In the genomic region with DNA sequence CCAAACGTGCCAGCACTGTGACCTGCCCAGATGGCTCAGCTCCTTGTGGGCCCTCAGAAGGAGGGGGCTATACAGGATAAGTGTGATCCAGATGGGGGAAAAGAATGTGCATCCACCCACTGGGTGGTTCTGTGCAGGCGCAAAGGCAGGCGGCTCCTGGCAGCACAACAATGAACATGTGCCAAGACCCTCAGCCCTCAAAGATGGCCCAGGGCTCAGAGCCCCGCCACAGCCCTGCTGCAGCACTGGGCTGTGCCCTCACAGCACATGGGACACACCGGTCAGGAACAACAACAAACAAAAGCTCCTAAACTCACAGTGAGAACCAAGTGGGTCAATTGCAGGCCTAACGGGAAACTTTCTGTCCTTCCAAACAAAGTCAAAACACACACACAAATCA, we compare ENCODE assay signal across 1 cellular context.
TF ChIP-seq lines count a peak whose summit lies in the region.

No MANE protein-coding gene starts in this region.

TF ChIP-seq in H1, 55 proteins besides CTCF, POLR2A, EP300 and RAD21:
- TF ChIP-seq POU5F1 (IDR thresholded peaks at IDR 0.05; ENCODE audit: low read depth, low read length) (no peak), CBX5 (IDR thresholded peaks at IDR 0.05; ENCODE audit: low read depth, low read length) (no peak), BRCA1 (IDR thresholded peaks at IDR 0.05; ENCODE audit: low read depth, low read length) (no peak), CREB1 (IDR thresholded peaks at IDR 0.05) (no peak), RXRA (IDR thresholded peaks at IDR 0.05; ENCODE audit: insufficient read depth, low read depth, low read length) (no peak)
- TF ChIP-seq, protein P1, sequence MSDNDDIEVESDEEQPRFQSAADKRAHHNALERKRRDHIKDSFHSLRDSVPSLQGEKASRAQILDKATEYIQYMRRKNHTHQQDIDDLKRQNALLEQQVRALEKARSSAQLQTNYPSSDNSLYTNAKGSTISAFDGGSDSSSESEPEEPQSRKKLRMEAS (IDR thresholded peaks at IDR 0.05) = peak; percentile 34; the same call in 1 of the 2 replicates
